ENCODE assay signal across 35 cellular contexts in the genomic region with DNA sequence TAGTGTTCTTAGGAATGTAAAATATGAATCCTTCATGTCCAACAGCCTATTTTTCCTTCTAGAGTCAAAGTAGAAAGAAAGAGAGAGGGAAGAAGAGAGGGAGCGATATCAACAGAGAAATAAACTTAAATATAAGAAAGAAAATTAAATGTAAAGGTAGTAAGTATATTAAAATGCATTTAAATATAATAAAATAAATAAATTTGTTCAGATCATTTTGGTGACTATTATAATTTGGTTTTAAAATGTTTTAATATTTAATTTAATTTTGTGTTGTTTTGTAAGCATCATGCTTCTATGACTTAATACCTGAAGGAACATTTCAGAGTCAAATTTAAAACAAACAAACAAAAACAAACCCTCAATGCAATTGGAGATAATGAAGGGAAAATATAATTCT.
"Had no signal": no experiment of that assay in that cellular context is flagged by ENCODE, and none has a peak within 500 bp of the region (broad histone marks: within the 10 kb centered on the region; RNA-seq: fewer than 3 reads in every experiment).

No MANE protein-coding gene starts in this region.

- H3K27me3 Mint-ChIP-seq: activated naive CD4-positive, alpha-beta T cell treated with anti-CD3 and anti-CD28 coated beads, Interleukin-2, amount 10 ng/mL, durations not matched to agents 7 days and 5 days; activated naive CD4-positive, alpha-beta T cell treated with anti-CD3 and anti-CD28 coated beads, Interleukin-2, amount 50 U/mL, for 24 hours; activated naive CD8-positive, alpha-beta T cell treated with anti-CD3 and anti-CD28 coated beads, Interleukin-2, amount 10 ng/mL, durations not matched to agents 7 days and 5 days; activated naive CD8-positive, alpha-beta T cell treated with anti-CD3 and anti-CD28 coated beads, Interleukin-2, amount 50 U/mL, for 24 hours; activated T-cell treated with anti-CD3 and anti-CD28 coated beads, Interleukin-2, amount 50 U/mL, for 24 hours; activated T-helper 17 cell treated with anti-CD3 and anti-CD28 coated beads, Interleukin-2, amount 50 U/mL, for 72 hours; central memory CD8-positive, alpha-beta T cell had no signal

- ATAC-seq: activated naive CD4-positive, alpha-beta T cell treated with anti-CD3 and anti-CD28 coated beads, Interleukin-2, amount 50 U/mL, for 72 hours; activated naive CD8-positive, alpha-beta T cell treated with anti-CD3 and anti-CD28 coated beads, Interleukin-2, amount 50 U/mL, for 24 hours; activated T-cell treated with anti-CD3 and anti-CD28 coated beads, Interleukin-2, amount 50 U/mL, for 4 hours; activated T-cell treated with anti-CD3 and anti-CD28 coated beads, Interleukin-2, amount 50 U/mL, for 72 hours; activated T-helper 17 cell treated with anti-CD3 and anti-CD28 coated beads, Interleukin-2, amount 50 U/mL, for 72 hours; body of pancreas had no signal

- H3K36me3 Mint-ChIP-seq: activated naive CD4-positive, alpha-beta T cell treated with anti-CD3 and anti-CD28 coated beads, Interleukin-2, amount 10 ng/mL, durations not matched to agents 7 days and 5 days; activated naive CD4-positive, alpha-beta T cell treated with anti-CD3 and anti-CD28 coated beads, Interleukin-2, amount 50 U/mL, for 24 hours; activated naive CD4-positive, alpha-beta T cell treated with anti-CD3 and anti-CD28 coated beads, Interleukin-2, amount 50 U/mL, for 72 hours; activated naive CD8-positive, alpha-beta T cell; activated naive CD8-positive, alpha-beta T cell treated with anti-CD3 and anti-CD28 coated beads for 36 hours; activated naive CD8-positive, alpha-beta T cell treated with anti-CD3 and anti-CD28 coated beads, Interleukin-2, amount 10 ng/mL, durations not matched to agents 7 days and 5 days; brain had no signal

- H3K27ac Mint-ChIP-seq: activated naive CD4-positive, alpha-beta T cell treated with anti-CD3 and anti-CD28 coated beads for 36 hours; activated naive CD4-positive, alpha-beta T cell treated with anti-CD3 and anti-CD28 coated beads, Interleukin-2, amount 10 ng/mL, durations not matched to agents 7 days and 5 days; activated naive CD4-positive, alpha-beta T cell treated with anti-CD3 and anti-CD28 coated beads, Interleukin-2, amount 50 U/mL, for 24 hours; activated naive CD4-positive, alpha-beta T cell treated with anti-CD3 and anti-CD28 coated beads, Interleukin-2, amount 50 U/mL, for 72 hours; activated naive CD8-positive, alpha-beta T cell; activated naive CD8-positive, alpha-beta T cell treated with anti-CD3 and anti-CD28 coated beads for 36 hours; activated naive CD8-positive, alpha-beta T cell treated with anti-CD3 and anti-CD28 coated beads, Interleukin-2, amount 10 ng/mL, durations not matched to agents 7 days and 5 days; activated naive CD8-positive, alpha-beta T cell treated with anti-CD3 and anti-CD28 coated beads, Interleukin-2, amount 50 U/mL, for 24 hours; activated T-cell treated with anti-CD3 and anti-CD28 coated beads, Interleukin-2, amount 50 U/mL, for 24 hours; activated T-cell treated with anti-CD3 and anti-CD28 coated beads, Interleukin-2, amount 50 U/mL, for 72 hours; activated T-helper 1 cell treated with anti-CD3 and anti-CD28 coated beads, Interleukin-12 subunit alpha, Interleukin-12 subunit beta, Interleukin-2, Interleukin-4 antibody, amounts not matched to agents 30 ng/mL and 10 ng/mL and 1 ng/mL, durations not matched to agents 14 hours and 24 hours and 36 hours; activated T-helper 17 cell treated with anti-CD3 and anti-CD28 coated beads, Interleukin-2, amount 50 U/mL, for 72 hours; activated T-helper 2 cell treated with anti-CD3 and anti-CD28 coated beads, Interferon-gamma antibody, Interleukin-2, Interleukin-4, amounts not matched to agents 10 μg/mL and 5 μg/mL and 100 μg/mL, durations not matched to agents 14 hours and 24 hours and 36 hours had no signal

- H3K4me1 Mint-ChIP-seq: activated naive CD4-positive, alpha-beta T cell treated with anti-CD3 and anti-CD28 coated beads, Interleukin-2, amount 10 ng/mL, durations not matched to agents 7 days and 5 days; activated naive CD4-positive, alpha-beta T cell treated with anti-CD3 and anti-CD28 coated beads, Interleukin-2, amount 50 U/mL, for 24 hours; activated naive CD8-positive, alpha-beta T cell treated with anti-CD3 and anti-CD28 coated beads for 36 hours; activated naive CD8-positive, alpha-beta T cell treated with anti-CD3 and anti-CD28 coated beads, Interleukin-2, amount 10 ng/mL, durations not matched to agents 7 days and 5 days; activated naive CD8-positive, alpha-beta T cell treated with anti-CD3 and anti-CD28 coated beads, Interleukin-2, amount 50 U/mL, for 24 hours; activated T-helper 17 cell treated with anti-CD3 and anti-CD28 coated beads, Interleukin-2, amount 50 U/mL, for 72 hours; central memory CD8-positive, alpha-beta T cell had no signal

- FAIRE-seq: astrocyte, bronchial epithelial cell had no signal

- H3K4me3 Mint-ChIP-seq: activated naive CD4-positive, alpha-beta T cell treated with anti-CD3 and anti-CD28 coated beads for 36 hours; activated naive CD4-positive, alpha-beta T cell treated with anti-CD3 and anti-CD28 coated beads, Interleukin-2, amount 10 ng/mL, durations not matched to agents 7 days and 5 days; activated naive CD4-positive, alpha-beta T cell treated with anti-CD3 and anti-CD28 coated beads, Interleukin-2, amount 50 U/mL, for 24 hours; activated naive CD8-positive, alpha-beta T cell; activated naive CD8-positive, alpha-beta T cell treated with anti-CD3 and anti-CD28 coated beads for 36 hours; activated naive CD8-positive, alpha-beta T cell treated with anti-CD3 and anti-CD28 coated beads, Interleukin-2, amount 10 ng/mL, durations not matched to agents 7 days and 5 days; activated naive CD8-positive, alpha-beta T cell treated with anti-CD3 and anti-CD28 coated beads, Interleukin-2, amount 50 U/mL, for 24 hours; activated T-cell treated with anti-CD3 and anti-CD28 coated beads, Interleukin-2, amount 50 U/mL, for 24 hours; activated T-cell treated with anti-CD3 and anti-CD28 coated beads, Interleukin-2, amount 50 U/mL, for 4 hours; activated T-cell treated with anti-CD3 and anti-CD28 coated beads, Interleukin-2, amount 50 U/mL, for 72 hours; activated T-helper 1 cell treated with anti-CD3 and anti-CD28 coated beads, Interleukin-12 subunit alpha, Interleukin-12 subunit beta, Interleukin-2, Interleukin-4 antibody, amounts not matched to agents 30 ng/mL and 10 ng/mL and 1 ng/mL, durations not matched to agents 14 hours and 24 hours and 36 hours; activated T-helper 17 cell treated with anti-CD3 and anti-CD28 coated beads, Interleukin-2, amount 50 U/mL, for 72 hours; brain; central memory CD8-positive, alpha-beta T cell had no signal

- DNase-seq: activated effector memory CD4-positive, alpha-beta T cell treated with anti-CD3 and anti-CD28 coated beads, Interleukin-2, amount 50 U/mL, for 16 hours; activated effector memory CD4-positive, alpha-beta T cell treated with Interleukin-2 at 50 U/mL for 16 hours; activated gamma-delta T cell; activated gamma-delta T cell treated with Interleukin-2 at 50 U/mL for 16 hours; activated naive CD4-positive, alpha-beta T cell; activated naive CD4-positive, alpha-beta T cell treated with anti-CD3 and anti-CD28 coated beads for 36 hours; activated naive CD4-positive, alpha-beta T cell treated with anti-CD3 and anti-CD28 coated beads, Interleukin-2, amount 10 ng/mL, durations not matched to agents 7 days and 5 days; activated naive CD4-positive, alpha-beta T cell treated with anti-CD3 and anti-CD28 coated beads, Interleukin-2, amount 50 U/mL, for 16 hours; activated naive CD4-positive, alpha-beta T cell treated with Interleukin-2 at 50 U/mL for 16 hours; activated naive CD8-positive, alpha-beta T cell treated with anti-CD3 and anti-CD28 coated beads for 36 hours; activated naive CD8-positive, alpha-beta T cell treated with anti-CD3 and anti-CD28 coated beads, Interleukin-2, amount 10 ng/mL, durations not matched to agents 7 days and 5 days; activated naive CD8-positive, alpha-beta T cell treated with anti-CD3 and anti-CD28 coated beads, Interleukin-2, amount 50 U/mL, for 24 hours; activated T-cell treated with anti-CD3 and anti-CD28 coated beads, Interleukin-2, amount 50 U/mL, for 24 hours; activated T-cell treated with anti-CD3 and anti-CD28 coated beads, Interleukin-2, amount 50 U/mL, for 4 hours; activated T-cell treated with anti-CD3 and anti-CD28 coated beads, Interleukin-2, amount 50 U/mL, for 48 hours; activated T-cell treated with anti-CD3 and anti-CD28 coated beads, Interleukin-2, amount 50 U/mL, for 72 hours; adrenal gland; amniotic stem cell; amygdala; anterior cingulate cortex; aorta; body of pancreas; brain microvascular endothelial cell; central memory CD4-positive, alpha-beta T cell; cerebellar nuclear complex had no signal

- H3K9me3 Mint-ChIP-seq: activated naive CD4-positive, alpha-beta T cell treated with anti-CD3 and anti-CD28 coated beads, Interleukin-2, amount 10 ng/mL, durations not matched to agents 7 days and 5 days; activated naive CD4-positive, alpha-beta T cell treated with anti-CD3 and anti-CD28 coated beads, Interleukin-2, amount 50 U/mL, for 24 hours; activated naive CD8-positive, alpha-beta T cell treated with anti-CD3 and anti-CD28 coated beads for 36 hours; activated naive CD8-positive, alpha-beta T cell treated with anti-CD3 and anti-CD28 coated beads, Interleukin-2, amount 10 ng/mL, durations not matched to agents 7 days and 5 days; activated naive CD8-positive, alpha-beta T cell treated with anti-CD3 and anti-CD28 coated beads, Interleukin-2, amount 50 U/mL, for 24 hours; activated T-cell treated with anti-CD3 and anti-CD28 coated beads, Interleukin-2, amount 50 U/mL, for 24 hours; activated T-cell treated with anti-CD3 and anti-CD28 coated beads, Interleukin-2, amount 50 U/mL, for 4 hours; activated T-cell treated with anti-CD3 and anti-CD28 coated beads, Interleukin-2, amount 50 U/mL, for 72 hours; activated T-helper 1 cell treated with anti-CD3 and anti-CD28 coated beads, Interleukin-12 subunit alpha, Interleukin-12 subunit beta, Interleukin-2, Interleukin-4 antibody, amounts not matched to agents 30 ng/mL and 10 ng/mL and 1 ng/mL, durations not matched to agents 14 hours and 24 hours and 36 hours; activated T-helper 17 cell treated with anti-CD3 and anti-CD28 coated beads, Interleukin-2, amount 50 U/mL, for 72 hours; activated T-helper 2 cell treated with anti-CD3 and anti-CD28 coated beads, Interferon-gamma antibody, Interleukin-2, Interleukin-4, amounts not matched to agents 10 μg/mL and 5 μg/mL and 100 μg/mL, durations not matched to agents 14 hours and 24 hours and 36 hours had no signal
